8 cellular contexts compared by ENCODE assay signal in the genomic region with DNA sequence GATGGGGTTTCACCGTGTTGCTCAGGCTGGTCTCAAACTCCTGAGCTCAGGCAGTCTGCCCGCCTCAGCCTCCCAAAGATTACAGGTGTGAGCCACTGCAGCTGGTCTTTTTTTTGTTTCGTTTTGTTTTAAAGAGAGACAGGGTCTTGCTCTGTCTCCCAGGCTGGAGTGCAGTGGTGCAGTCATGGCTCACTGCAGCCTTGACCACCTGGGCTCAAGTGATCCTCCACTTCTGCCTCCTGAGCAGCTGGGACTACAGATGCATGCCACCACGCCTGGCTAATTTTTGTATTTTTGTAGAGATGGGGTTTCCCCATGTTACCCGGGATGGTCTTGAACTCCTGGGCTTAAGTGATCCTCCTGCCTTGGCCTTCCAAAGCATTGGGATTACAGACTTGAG. TPM values are rescaled to one million over a fixed set of nuclear protein-coding genes. Genes with fewer than 3 reads are reported as not detected.
DNase-seq lines count a peak whose midpoint lies in the region; ATAC-seq and TF ChIP-seq lines count a peak whose summit lies in the region.
"Not testable (repeated sequence)": the region's sequence is repeated elsewhere in the genome, so short reads cannot be mapped to it uniquely, and the experiment has no call there.

No MANE protein-coding gene starts in this region.

- H3K79me2 ChIP-seq in SU-DHL-6 (ENCODE audit: insufficient read depth, low read length), result not testable (repeated sequence)

- H3K4me3 ChIP-seq in GM12865 (ENCODE audit: low read depth, low read length); transverse colon: not testable (repeated sequence)
- peak overlapping the region; percentile 25 for H3K4me3 ChIP-seq in SU-DHL-6 (ENCODE audit: insufficient read depth, low read length, poor library complexity, severe bottlenecking)

- H4K20me1 ChIP-seq in SU-DHL-6 (ENCODE audit: low read depth, low read length), result not testable (repeated sequence)

- peak overlapping the region; percentile 52; the same call in 1 of the 2 replicates for H3K9ac ChIP-seq in SU-DHL-6 (ENCODE audit: low read length)

- peaks cover 6 to 25% (median 11%) of the 10 kb centered on the region in 4 donors for H3K4me1 ChIP-seq in transverse colon

- WGBS in transverse colon (ENCODE audit: low coverage in 1 of 2), 2 donors, result 82 to 84% methylated on average over 5 of the region's 5 CpGs

- not testable (repeated sequence) for TF ChIP-seq CTCF in GM12865 (IDR thresholded peaks at IDR 0.05; ENCODE audit: insufficient read depth, low read depth, low read length, missing control alignments); SU-DHL-6 (IDR thresholded peaks at IDR 0.05; ENCODE audit: insufficient read depth, low read length, poor library complexity, severe bottlenecking); transverse colon (IDR thresholded peaks at IDR 0.05)

- in situ Hi-C loops in transverse colon (cut with MboI; ENCODE audit: low pct_ligation_motif_present in 1 of 4, low pct_unique_long_range_greater_than_20kb in 1 of 4, low sequenced_read_pairs in 3 of 4), result not testable (repeated sequence)

- not testable (repeated sequence) for H2AFZ ChIP-seq in SU-DHL-6 (ENCODE audit: low read depth, low read length, severe bottlenecking)

- peaks cover 56% of the 10 kb centered on the region for H3F3A ChIP-seq in SU-DHL-6 (ENCODE audit: insufficient read depth)

- TF ChIP-seq EP300 in transverse colon (IDR thresholded peaks at IDR 0.05; ENCODE audit: low read depth), result not testable (repeated sequence)

- H3K27ac ChIP-seq in SU-DHL-6 (ENCODE audit: low read depth, low read length), result peak overlapping the region; percentile 93
- not testable (repeated sequence) for H3K27ac ChIP-seq in transverse colon

- TF ChIP-seq POLR2A in transverse colon (IDR thresholded peaks at IDR 0.05), result not testable (repeated sequence)

- H3K4me2 ChIP-seq in SU-DHL-6 (ENCODE audit: low read depth, low read length, poor library complexity, severe bottlenecking), result peak overlapping the region; percentile 71

- not testable (repeated sequence) for H3K36me3 ChIP-seq in SU-DHL-6 (ENCODE audit: low read length)
- peaks cover 0 to 30% (median 14%) of the 10 kb centered on the region in 4 donors for H3K36me3 ChIP-seq in transverse colon

- H3K9me2 ChIP-seq in SU-DHL-6 (replicated peaks; ENCODE audit: insufficient read depth, low read length), result not testable (repeated sequence)

- H3K9me3 ChIP-seq in SU-DHL-6 (ENCODE audit: insufficient read depth, low read length); transverse colon: not testable (repeated sequence)

- H3K27me3 ChIP-seq in SU-DHL-6 (ENCODE audit: low read length); transverse colon: not testable (repeated sequence)

- ATAC-seq in GM18909 (IDR thresholded peaks at IDR 0.05; ENCODE audit: poor library complexity, unreplicated experiment) (peak; percentile 72), GM21360 (IDR thresholded peaks at IDR 0.05; ENCODE audit: unreplicated experiment) (peak; percentile 66), HG02610 (IDR thresholded peaks at IDR 0.05; ENCODE audit: unreplicated experiment) (peak; percentile 73), HG03064 (IDR thresholded peaks at IDR 0.05; ENCODE audit: low read depth, unreplicated experiment) (peak; percentile 64), HG03439 (IDR thresholded peaks at IDR 0.05; ENCODE audit: unreplicated experiment) (peak; percentile 48)

- DNase-seq in GM12865 (ENCODE audit: low read depth) (peak; percentile 76), transverse colon (peak; percentile 11)

- intact Hi-C loops in transverse colon (cut with DNase I; ENCODE audit: low total_unique reads), result not testable (repeated sequence)

RNA-seq across cellular contexts. Expression of gene XRCC3, which starts 23.6 kb away (rescaled TPM):
- 10 to 100 TPM in 2 of 4 donors, 1 to 10 TPM in 2; 7.8 to 47.6 (median 23.8) TPM for total RNA-seq in transverse colon

RNA-seq across cellular contexts. Expression of gene ZFYVE21, which starts 24.0 kb away (rescaled TPM):
- 100 to 1,000 TPM in 2 of 4 donors, 10 to 100 TPM in 2; 90.2 to 214 (median 137) TPM for total RNA-seq in transverse colon
